ENCODE assay signal across 8 cellular contexts in the genomic region with DNA sequence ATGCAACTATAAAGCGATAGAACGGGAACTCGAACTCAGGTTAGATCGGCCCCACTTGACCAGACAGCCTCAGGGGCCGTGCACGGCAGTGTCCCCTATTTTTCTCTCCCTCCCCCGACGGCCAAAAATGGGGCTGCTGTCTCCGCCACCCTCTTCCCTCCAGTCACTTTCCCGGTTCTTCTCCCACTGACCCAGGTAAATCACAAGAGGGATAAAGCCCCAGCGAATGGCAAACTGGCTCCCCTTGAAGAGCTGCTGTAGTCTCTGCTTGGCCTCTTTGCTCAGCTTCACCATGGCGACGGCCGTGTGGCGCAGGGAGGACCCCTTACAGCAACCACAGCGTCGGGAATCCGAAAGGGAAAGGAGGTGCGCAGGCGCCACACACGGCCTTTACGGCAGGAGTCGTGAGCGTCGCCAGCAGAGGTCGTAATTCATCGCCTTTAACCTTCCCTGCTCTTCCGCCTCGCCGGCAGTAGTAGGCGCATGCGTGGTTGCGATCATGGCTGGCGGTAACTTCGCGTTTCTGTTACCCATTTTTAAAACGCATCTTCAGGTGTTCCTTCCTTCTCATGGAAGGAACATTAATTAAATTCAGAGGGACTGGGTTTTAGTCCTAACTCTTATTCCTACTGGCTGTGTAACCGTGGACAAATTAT. TPM values are rescaled to one million over a fixed set of nuclear protein-coding genes. Genes with fewer than 3 reads are reported as not detected.
DNase-seq lines count a peak whose midpoint lies in the region; ATAC-seq lines count a peak whose summit lies in the region.

Gene TOMM7, minus strand, starts transcription at position 364 of the 656 bp plus-strand sequence. Its CDS starts 70 bp downstream, at position 294.

- peak; percentile 56 for ATAC-seq in GM19043 (IDR thresholded peaks at IDR 0.05; ENCODE audit: low read depth, unreplicated experiment)
- ATAC-seq in HG03378 (IDR thresholded peaks at IDR 0.05; ENCODE audit: unreplicated experiment): peak; percentile 75

- DNase-seq in AML-193 (lab: John Stamatoyannopoulos, UW) (peak; percentile 91 to 94), NCI-H460 (ENCODE audit: extremely low read depth, low read depth) (peak; percentile 96), cerebellar nuclear complex (lab: John Stamatoyannopoulos, UW) (peak; percentile 26 to 47), islet precursor cell (peak; percentile 97)
- DNase-seq in activated CD4-positive, CD25-positive, alpha-beta regulatory T cell treated with anti-CD3 and anti-CD28 coated beads, Interleukin-2, amount 50 U/mL, for 72 hours: peak; percentile 79
- peak; percentile 68 to 82 (median 80) for DNase-seq in stimulated activated CD4-positive, alpha-beta T cell treated with anti-CD3 and anti-CD28 coated beads, Interleukin-12 subunit alpha, Interleukin-12 subunit beta, amount 100 ng/mL, for 48 hours (ENCODE audit: low read depth in 2 of 3, low spot score in 1 of 3)

RNA-seq across cellular contexts. Expression of gene TOMM7, which starts in this region (rescaled TPM):
- total RNA-seq in NCI-H460 (2014; rRNA removed; shearing (Covaris generic)): 408 and 421 TPM in 2 replicates
- 136 and 137 TPM in 2 replicates for polyA plus RNA-seq in NCI-H460 (2014; cell fraction: nucleus; rRNA removed)

Comparison
In these comparisons a context has a peak if more than half of its experiments do, and no peak if none do; other contexts are left out.
1. Peak in every context shown above with its lines: DNase-seq and ATAC-seq.
2. DNase-seq: peak in every context shown above with its lines; median percentile 97 in islet precursor cell; 96 in NCI-H460; 92 in AML-193; 80 in stimulated activated CD4-positive, alpha-beta T cell treated with anti-CD3 and anti-CD28 coated beads, Interleukin-12 subunit alpha, Interleukin-12 subunit beta, amount 100 ng/mL, for 48 hours; 79 in activated CD4-positive, CD25-positive, alpha-beta regulatory T cell treated with anti-CD3 and anti-CD28 coated beads, Interleukin-2, amount 50 U/mL, for 72 hours; 36 in cerebellar nuclear complex.